ENCODE assay signal across 1 cellular context in the genomic region with DNA sequence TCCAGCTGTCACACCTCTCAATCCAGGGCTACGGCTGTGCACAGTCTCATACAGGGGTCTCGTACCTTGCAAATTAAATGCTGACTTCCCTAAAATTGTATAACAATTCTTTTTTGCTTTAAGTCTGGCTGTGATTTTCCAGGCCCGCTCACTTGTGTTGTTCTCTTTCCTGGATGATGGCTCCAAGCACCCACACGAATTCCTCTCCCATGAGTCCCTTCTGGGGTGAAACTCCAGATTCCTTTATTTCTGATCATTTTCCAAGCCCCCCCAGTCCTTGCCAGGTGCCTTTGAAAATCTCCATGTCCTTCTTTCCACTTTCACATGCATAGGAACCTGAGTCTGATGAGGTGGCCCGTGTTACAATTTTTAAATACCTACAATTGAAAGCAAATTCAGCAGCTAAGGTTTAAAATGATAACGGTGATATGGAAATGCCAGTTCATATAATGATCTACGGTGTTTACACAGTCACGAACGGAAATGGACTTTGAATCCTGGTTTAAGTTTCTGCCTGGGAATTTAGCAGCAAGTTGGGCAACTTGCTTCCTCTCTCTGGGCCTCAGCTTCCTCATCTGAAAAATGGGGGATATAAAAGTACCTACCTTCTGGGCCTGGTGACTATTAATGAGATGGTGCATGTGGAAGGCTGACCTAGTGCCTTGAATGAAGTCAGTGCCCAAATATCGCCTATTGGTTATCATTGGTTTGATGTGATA.
TF ChIP-seq lines count a peak whose summit lies in the region.

No MANE protein-coding gene starts in this region.

TF ChIP-seq in HepG2, 621 proteins besides CTCF, POLR2A, EP300 and RAD21 (continued from another document and continues in another):
- TF ChIP-seq HMG20B (CRISPR knock-in tag; conservative IDR thresholded peaks at IDR 0.05) = 0 out of 2 replicates have a peak, but pooled peaks have one; percentile 42
- TF ChIP-seq HHEX (CRISPR knock-in tag; IDR thresholded peaks at IDR 0.05) = no peak
- TF ChIP-seq, protein P1, sequence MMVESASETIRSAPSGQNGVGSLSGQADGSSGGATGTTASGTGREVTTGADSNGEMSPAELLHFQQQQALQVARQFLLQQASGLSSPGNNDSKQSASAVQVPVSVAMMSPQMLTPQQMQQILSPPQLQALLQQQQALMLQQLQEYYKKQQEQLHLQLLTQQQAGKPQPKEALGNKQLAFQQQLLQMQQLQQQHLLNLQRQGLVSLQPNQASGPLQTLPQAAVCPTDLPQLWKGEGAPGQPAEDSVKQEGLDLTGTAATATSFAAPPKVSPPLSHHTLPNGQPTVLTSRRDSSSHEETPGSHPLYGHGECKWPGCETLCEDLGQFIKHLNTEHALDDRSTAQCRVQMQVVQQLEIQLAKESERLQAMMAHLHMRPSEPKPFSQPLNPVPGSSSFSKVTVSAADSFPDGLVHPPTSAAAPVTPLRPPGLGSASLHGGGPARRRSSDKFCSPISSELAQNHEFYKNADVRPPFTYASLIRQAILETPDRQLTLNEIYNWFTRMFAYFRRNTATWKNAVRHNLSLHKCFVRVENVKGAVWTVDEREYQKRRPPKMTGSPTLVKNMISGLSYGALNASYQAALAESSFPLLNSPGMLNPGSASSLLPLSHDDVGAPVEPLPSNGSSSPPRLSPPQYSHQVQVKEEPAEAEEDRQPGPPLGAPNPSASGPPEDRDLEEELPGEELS (CRISPR knock-in tag; IDR thresholded peaks at IDR 0.05) = no peak
- no peak for TF ChIP-seq FOXA1 (IDR thresholded peaks at IDR 0.05)
- peak; percentile 77 for TF ChIP-seq FOXA1 (CRISPR knock-in tag; IDR thresholded peaks at IDR 0.05)
- TF ChIP-seq NCOR1 (IDR thresholded peaks at IDR 0.05; ENCODE audit: borderline replicate concordance, low read length) = peak; percentile 51; the same call in 1 of the 2 replicates
- TF ChIP-seq GABPA (IDR thresholded peaks at IDR 0.05; ENCODE audit: low read depth, low read length) = no peak
- peak; percentile 36; the same call in 1 of the 2 replicates for TF ChIP-seq GABPA (CRISPR knock-in tag; IDR thresholded peaks at IDR 0.05; ENCODE audit: low read depth)
- TF ChIP-seq CEBPB (IDR thresholded peaks at IDR 0.05; ENCODE audit: borderline replicate concordance, low read depth, low read length) = peak; percentile 64; the same call in 1 of the 2 replicates
- no peak for TF ChIP-seq ZNF451 (CRISPR knock-in tag; IDR thresholded peaks at IDR 0.05)
- TF ChIP-seq ETV5 (CRISPR knock-in tag; IDR thresholded peaks at IDR 0.05; ENCODE audit: borderline replicate concordance) = peak; percentile 69; the same call in 1 of the 2 replicates
- TF ChIP-seq ZMYM4 (CRISPR knock-in tag; IDR thresholded peaks at IDR 0.05) = peak; percentile 16; the same call in 1 of the 2 replicates
- no peak for TF ChIP-seq EED (CRISPR knock-in tag; IDR thresholded peaks at IDR 0.05)
- TF ChIP-seq, protein P2, sequence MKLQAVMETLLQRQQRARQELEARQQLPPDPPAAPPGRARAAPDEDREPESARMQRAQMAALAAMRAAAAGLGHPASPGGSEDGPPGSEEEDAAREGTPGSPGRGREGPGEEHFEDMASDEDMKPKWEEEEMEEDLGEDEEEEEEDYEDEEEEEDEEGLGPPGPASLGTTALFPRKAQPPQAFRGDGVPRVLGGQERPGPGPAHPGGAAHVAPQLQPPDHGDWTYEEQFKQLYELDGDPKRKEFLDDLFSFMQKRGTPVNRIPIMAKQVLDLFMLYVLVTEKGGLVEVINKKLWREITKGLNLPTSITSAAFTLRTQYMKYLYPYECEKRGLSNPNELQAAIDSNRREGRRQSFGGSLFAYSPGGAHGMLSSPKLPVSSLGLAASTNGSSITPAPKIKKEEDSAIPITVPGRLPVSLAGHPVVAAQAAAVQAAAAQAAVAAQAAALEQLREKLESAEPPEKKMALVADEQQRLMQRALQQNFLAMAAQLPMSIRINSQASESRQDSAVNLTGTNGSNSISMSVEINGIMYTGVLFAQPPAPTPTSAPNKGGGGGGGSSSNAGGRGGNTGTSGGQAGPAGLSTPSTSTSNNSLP (IDR thresholded peaks at IDR 0.05; ENCODE audit: low read depth, low read length) = peak; percentile 77; the same call in 1 of the 2 replicates
- no peak for TF ChIP-seq NONO (IDR thresholded peaks at IDR 0.05)
- TF ChIP-seq NONO (CRISPR knock-in tag; conservative IDR thresholded peaks at IDR 0.05) = no peak
- peak; percentile 85 for TF ChIP-seq HNF4A (CRISPR knock-in tag; IDR thresholded peaks at IDR 0.05)
- TF ChIP-seq ELF3 (CRISPR knock-in tag; IDR thresholded peaks at IDR 0.05) = peak; percentile 74
- TF ChIP-seq, protein P3, sequence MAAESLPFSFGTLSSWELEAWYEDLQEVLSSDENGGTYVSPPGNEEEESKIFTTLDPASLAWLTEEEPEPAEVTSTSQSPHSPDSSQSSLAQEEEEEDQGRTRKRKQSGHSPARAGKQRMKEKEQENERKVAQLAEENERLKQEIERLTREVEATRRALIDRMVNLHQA (CRISPR knock-in tag; IDR thresholded peaks at IDR 0.05) = no peak
- peak; percentile 58 for TF ChIP-seq HNF4G (IDR thresholded peaks at IDR 0.05; ENCODE audit: borderline replicate concordance, low read depth, low read length)
- TF ChIP-seq HNF4G (CRISPR knock-in tag; IDR thresholded peaks at IDR 0.05; ENCODE audit: borderline replicate concordance, low read depth) = no peak
- TF ChIP-seq SP4 (CRISPR knock-in tag; IDR thresholded peaks at IDR 0.05) = no peak
- TF ChIP-seq, protein P4, sequence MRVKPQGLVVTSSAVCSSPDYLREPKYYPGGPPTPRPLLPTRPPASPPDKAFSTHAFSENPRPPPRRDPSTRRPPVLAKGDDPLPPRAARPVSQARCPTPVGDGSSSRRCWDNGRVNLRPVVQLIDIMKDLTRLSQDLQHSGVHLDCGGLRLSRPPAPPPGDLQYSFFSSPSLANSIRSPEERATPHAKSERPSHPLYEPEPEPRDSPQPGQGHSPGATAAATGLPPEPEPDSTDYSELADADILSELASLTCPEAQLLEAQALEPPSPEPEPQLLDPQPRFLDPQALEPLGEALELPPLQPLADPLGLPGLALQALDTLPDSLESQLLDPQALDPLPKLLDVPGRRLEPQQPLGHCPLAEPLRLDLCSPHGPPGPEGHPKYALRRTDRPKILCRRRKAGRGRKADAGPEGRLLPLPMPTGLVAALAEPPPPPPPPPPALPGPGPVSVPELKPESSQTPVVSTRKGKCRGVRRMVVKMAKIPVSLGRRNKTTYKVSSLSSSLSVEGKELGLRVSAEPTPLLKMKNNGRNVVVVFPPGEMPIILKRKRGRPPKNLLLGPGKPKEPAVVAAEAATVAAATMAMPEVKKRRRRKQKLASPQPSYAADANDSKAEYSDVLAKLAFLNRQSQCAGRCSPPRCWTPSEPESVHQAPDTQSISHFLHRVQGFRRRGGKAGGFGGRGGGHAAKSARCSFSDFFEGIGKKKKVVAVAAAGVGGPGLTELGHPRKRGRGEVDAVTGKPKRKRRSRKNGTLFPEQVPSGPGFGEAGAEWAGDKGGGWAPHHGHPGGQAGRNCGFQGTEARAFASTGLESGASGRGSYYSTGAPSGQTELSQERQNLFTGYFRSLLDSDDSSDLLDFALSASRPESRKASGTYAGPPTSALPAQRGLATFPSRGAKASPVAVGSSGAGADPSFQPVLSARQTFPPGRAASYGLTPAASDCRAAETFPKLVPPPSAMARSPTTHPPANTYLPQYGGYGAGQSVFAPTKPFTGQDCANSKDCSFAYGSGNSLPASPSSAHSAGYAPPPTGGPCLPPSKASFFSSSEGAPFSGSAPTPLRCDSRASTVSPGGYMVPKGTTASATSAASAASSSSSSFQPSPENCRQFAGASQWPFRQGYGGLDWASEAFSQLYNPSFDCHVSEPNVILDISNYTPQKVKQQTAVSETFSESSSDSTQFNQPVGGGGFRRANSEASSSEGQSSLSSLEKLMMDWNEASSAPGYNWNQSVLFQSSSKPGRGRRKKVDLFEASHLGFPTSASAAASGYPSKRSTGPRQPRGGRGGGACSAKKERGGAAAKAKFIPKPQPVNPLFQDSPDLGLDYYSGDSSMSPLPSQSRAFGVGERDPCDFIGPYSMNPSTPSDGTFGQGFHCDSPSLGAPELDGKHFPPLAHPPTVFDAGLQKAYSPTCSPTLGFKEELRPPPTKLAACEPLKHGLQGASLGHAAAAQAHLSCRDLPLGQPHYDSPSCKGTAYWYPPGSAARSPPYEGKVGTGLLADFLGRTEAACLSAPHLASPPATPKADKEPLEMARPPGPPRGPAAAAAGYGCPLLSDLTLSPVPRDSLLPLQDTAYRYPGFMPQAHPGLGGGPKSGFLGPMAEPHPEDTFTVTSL (CRISPR knock-in tag; IDR thresholded peaks at IDR 0.05; ENCODE audit: borderline replicate concordance) = peak; percentile 56; the same call in 1 of the 2 replicates
- peak; percentile 26 to 42; a peak in 2 of 4 replicates for TF ChIP-seq MAFK (conservative IDR thresholded peaks at IDR 0.05 in 1 of 2, IDR thresholded peaks at IDR 0.05 in 1 of 2; ENCODE audit: low read length in 2 of 2)
- TF ChIP-seq ADNP (CRISPR knock-in tag; IDR thresholded peaks at IDR 0.05) = peak; percentile 81; the same call in 1 of the 2 replicates
- TF ChIP-seq, protein P5, sequence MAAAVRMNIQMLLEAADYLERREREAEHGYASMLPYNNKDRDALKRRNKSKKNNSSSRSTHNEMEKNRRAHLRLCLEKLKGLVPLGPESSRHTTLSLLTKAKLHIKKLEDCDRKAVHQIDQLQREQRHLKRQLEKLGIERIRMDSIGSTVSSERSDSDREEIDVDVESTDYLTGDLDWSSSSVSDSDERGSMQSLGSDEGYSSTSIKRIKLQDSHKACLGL (CRISPR knock-in tag; IDR thresholded peaks at IDR 0.05) = no peak
- TF ChIP-seq FOXA3 (CRISPR knock-in tag; IDR thresholded peaks at IDR 0.05) = peak; percentile 79
- peak; percentile 98 for TF ChIP-seq ZNF629 (CRISPR knock-in tag; conservative IDR thresholded peaks at IDR 0.05)
- TF ChIP-seq ZMYM3 (CRISPR knock-in tag; IDR thresholded peaks at IDR 0.05) = peak; percentile 91
- TF ChIP-seq SRSF1 (optimal IDR thresholded peaks at IDR 0.05; ENCODE audit: low read depth, low read length) = no peak
- TF ChIP-seq ZNF878 (CRISPR knock-in tag; IDR thresholded peaks at IDR 0.05) = 0 out of 2 replicates have a peak, but pooled peaks have one; percentile 23
- TF ChIP-seq, protein P6, sequence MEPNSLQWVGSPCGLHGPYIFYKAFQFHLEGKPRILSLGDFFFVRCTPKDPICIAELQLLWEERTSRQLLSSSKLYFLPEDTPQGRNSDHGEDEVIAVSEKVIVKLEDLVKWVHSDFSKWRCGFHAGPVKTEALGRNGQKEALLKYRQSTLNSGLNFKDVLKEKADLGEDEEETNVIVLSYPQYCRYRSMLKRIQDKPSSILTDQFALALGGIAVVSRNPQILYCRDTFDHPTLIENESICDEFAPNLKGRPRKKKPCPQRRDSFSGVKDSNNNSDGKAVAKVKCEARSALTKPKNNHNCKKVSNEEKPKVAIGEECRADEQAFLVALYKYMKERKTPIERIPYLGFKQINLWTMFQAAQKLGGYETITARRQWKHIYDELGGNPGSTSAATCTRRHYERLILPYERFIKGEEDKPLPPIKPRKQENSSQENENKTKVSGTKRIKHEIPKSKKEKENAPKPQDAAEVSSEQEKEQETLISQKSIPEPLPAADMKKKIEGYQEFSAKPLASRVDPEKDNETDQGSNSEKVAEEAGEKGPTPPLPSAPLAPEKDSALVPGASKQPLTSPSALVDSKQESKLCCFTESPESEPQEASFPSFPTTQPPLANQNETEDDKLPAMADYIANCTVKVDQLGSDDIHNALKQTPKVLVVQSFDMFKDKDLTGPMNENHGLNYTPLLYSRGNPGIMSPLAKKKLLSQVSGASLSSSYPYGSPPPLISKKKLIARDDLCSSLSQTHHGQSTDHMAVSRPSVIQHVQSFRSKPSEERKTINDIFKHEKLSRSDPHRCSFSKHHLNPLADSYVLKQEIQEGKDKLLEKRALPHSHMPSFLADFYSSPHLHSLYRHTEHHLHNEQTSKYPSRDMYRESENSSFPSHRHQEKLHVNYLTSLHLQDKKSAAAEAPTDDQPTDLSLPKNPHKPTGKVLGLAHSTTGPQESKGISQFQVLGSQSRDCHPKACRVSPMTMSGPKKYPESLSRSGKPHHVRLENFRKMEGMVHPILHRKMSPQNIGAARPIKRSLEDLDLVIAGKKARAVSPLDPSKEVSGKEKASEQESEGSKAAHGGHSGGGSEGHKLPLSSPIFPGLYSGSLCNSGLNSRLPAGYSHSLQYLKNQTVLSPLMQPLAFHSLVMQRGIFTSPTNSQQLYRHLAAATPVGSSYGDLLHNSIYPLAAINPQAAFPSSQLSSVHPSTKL (CRISPR knock-in tag; IDR thresholded peaks at IDR 0.05) = peak; percentile 64
- no peak for TF ChIP-seq ZNF44 (CRISPR knock-in tag; IDR thresholded peaks at IDR 0.05)
- no peak for TF ChIP-seq ZNF776 (CRISPR knock-in tag; IDR thresholded peaks at IDR 0.05)
- TF ChIP-seq GATAD2A (CRISPR knock-in tag; IDR thresholded peaks at IDR 0.05) = peak; percentile 29; the same call in 1 of the 2 replicates
- TF ChIP-seq CEBPG (CRISPR knock-in tag; IDR thresholded peaks at IDR 0.05) = peak; percentile 65; the same call in 1 of the 2 replicates
- 0 out of 2 replicates have a peak, but pooled peaks have one; percentile 18 for TF ChIP-seq KDM6A (CRISPR knock-in tag; IDR thresholded peaks at IDR 0.05; ENCODE audit: low read depth)
- no peak for TF ChIP-seq TAF15 (IDR thresholded peaks at IDR 0.05; ENCODE audit: low read depth, low read length, poor library complexity, severe bottlenecking)
- TF ChIP-seq IRF2 (CRISPR knock-in tag; IDR thresholded peaks at IDR 0.05) = no peak
- TF ChIP-seq, protein P7, sequence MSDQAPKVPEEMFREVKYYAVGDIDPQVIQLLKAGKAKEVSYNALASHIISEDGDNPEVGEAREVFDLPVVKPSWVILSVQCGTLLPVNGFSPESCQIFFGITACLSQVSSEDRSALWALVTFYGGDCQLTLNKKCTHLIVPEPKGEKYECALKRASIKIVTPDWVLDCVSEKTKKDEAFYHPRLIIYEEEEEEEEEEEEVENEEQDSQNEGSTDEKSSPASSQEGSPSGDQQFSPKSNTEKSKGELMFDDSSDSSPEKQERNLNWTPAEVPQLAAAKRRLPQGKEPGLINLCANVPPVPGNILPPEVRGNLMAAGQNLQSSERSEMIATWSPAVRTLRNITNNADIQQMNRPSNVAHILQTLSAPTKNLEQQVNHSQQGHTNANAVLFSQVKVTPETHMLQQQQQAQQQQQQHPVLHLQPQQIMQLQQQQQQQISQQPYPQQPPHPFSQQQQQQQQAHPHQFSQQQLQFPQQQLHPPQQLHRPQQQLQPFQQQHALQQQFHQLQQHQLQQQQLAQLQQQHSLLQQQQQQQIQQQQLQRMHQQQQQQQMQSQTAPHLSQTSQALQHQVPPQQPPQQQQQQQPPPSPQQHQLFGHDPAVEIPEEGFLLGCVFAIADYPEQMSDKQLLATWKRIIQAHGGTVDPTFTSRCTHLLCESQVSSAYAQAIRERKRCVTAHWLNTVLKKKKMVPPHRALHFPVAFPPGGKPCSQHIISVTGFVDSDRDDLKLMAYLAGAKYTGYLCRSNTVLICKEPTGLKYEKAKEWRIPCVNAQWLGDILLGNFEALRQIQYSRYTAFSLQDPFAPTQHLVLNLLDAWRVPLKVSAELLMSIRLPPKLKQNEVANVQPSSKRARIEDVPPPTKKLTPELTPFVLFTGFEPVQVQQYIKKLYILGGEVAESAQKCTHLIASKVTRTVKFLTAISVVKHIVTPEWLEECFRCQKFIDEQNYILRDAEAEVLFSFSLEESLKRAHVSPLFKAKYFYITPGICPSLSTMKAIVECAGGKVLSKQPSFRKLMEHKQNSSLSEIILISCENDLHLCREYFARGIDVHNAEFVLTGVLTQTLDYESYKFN (CRISPR knock-in tag; conservative IDR thresholded peaks at IDR 0.05) = 0 out of 2 replicates have a peak, but pooled peaks have one; percentile 46
- no peak for TF ChIP-seq ZNF777 (CRISPR knock-in tag; IDR thresholded peaks at IDR 0.05)
- 0 out of 2 replicates have a peak, but pooled peaks have one; percentile 25 for TF ChIP-seq FOXK1 (CRISPR knock-in tag; IDR thresholded peaks at IDR 0.05; ENCODE audit: borderline replicate concordance, low read depth)
- no peak for TF ChIP-seq HOXA9 (CRISPR knock-in tag; IDR thresholded peaks at IDR 0.05; ENCODE audit: borderline replicate concordance)
- peak; percentile 56 for TF ChIP-seq ASH2L (IDR thresholded peaks at IDR 0.05; ENCODE audit: insufficient read length, low read depth, low read length)
- peak; percentile 97 for TF ChIP-seq KDM1A (CRISPR knock-in tag; IDR thresholded peaks at IDR 0.05)
- peak; percentile 87 for TF ChIP-seq RCOR2 (CRISPR knock-in tag; IDR thresholded peaks at IDR 0.05)
